ENCODE assay signal across 9 cellular contexts in the genomic region with DNA sequence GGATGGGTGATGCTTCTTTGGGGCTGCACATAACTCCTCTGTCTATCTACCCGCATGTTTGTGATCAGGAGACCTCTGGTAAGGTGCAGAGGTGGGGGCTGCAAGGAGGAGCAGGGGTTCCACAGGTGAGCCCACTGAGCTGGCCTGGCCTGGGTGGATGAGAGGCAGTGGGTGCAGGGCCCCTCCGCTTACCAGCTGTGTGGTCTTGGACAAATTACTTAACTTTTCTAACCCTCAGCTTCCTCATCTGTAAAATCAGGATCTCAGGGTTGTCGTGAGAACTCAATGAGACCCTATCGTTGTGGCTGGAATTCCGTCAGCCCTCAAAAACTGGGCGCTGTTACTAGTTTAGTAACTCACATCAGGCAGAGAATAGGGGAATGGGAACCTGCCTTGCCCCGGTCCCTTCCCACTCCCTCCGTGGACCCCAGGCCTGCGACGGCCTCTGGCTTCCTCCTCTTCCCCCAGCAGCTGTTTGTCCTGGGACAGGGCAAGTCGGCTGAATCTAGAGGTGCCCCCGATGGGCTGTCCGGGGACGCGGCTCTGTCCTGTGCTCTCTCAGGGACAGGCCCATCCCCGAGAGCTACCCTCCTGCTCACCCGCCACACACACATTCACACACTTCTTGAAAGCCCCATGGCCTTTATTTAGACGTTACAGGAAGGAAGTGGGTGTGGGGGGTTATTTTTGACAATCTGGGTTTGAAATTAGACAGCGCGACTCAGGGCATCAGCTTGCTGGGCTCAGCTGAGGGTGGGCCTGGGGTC. TPM values are rescaled to one million over a fixed set of nuclear protein-coding genes. Genes with fewer than 3 reads are reported as not detected.
DNase-seq lines count a peak whose midpoint lies in the region; ATAC-seq, FAIRE-seq and TF ChIP-seq lines count a peak whose summit lies in the region.
"Had no signal": no experiment of that assay in that cellular context is flagged by ENCODE, and none has a peak within 500 bp of the region (broad histone marks: within the 10 kb centered on the region; RNA-seq: fewer than 3 reads in every experiment).

No MANE protein-coding gene starts in this region.

- no peaks in the 10 kb centered on the region for H3K27me3 Mint-ChIP-seq in T-helper 1 cell treated with Interleukin-12 subunit alpha and Interleukin-12 subunit beta and Interleukin-4 antibody, amounts not matched to agents 30 μg/mL and 1 μg/mL, for 36 hours (ENCODE audit: low read depth)

- peak overlapping the region; percentile 95 for H3K4me3 ChIP-seq in GM12878
- no peak overlapping the region for H3K4me3 ChIP-seq in psoas muscle

- intact Hi-C loops in GM12878 (cut with micrococcal nuclease; ENCODE audit: unreplicated experiment), result no loop called here
- intact Hi-C loops in psoas muscle (cut with DNase I), result no loop called here

- H3K4me1 ChIP-seq in GM12878 (ENCODE audit: control insufficient read depth, insufficient read depth, low read length) (peaks cover 85% of the 10 kb centered on the region), psoas muscle (peaks cover 10% of the 10 kb centered on the region)

- CTCF ChIA-PET in GM12878 (lab: Yijun Ruan, JAX), result interaction anchor here (0.9 to 13.2 kb wide), 11 partner anchors 10 to 206 kb away, joined by 3 to 645 read pairs (median 4); partner anchors contain the start of genes C12orf57, C1RL, MLF2 and PTPN6

- H3K9ac ChIP-seq in GM12878 (ENCODE audit: control insufficient read depth, insufficient read depth, low read length), result peak overlapping the region; percentile 91
- H3K9ac ChIP-seq: KMS-11 had no signal

- WGBS in GM12878 (ENCODE audit: insufficient coverage, insufficient replicate concordance, low lambda C conversion rate, missing lambda C conversion rate), result 2% methylated on average over 20 of the region's 20 CpGs
- 60 to 63% (median 63%) methylated on average over 20 of the region's 20 CpGs for WGBS in psoas muscle, 3 donors

- TF ChIP-seq POLR2A in GM12878 (IDR thresholded peaks at IDR 0.05; ENCODE audit: low read depth, low read length), result no peak

- H3K79me2 ChIP-seq in GM12878 (ENCODE audit: control insufficient read depth, insufficient read depth, low read length), result peaks cover 74% of the 10 kb centered on the region

- H3K9me3 ChIP-seq in GM12878 (replicated peaks; ENCODE audit: control insufficient read depth, insufficient read depth, low read length), result no peaks in the 10 kb centered on the region
- no peaks in the 10 kb centered on the region for H3K9me3 ChIP-seq in psoas muscle

- DNase-seq in GM12878 (ENCODE audit: low read depth, low spot score), result no peak
- DNase-seq in psoas muscle, result peak; percentile 30 to 61
- no peak for DNase-seq in urothelium cell line (ENCODE audit: low spot score)
- DNase-seq in GM19238 (ENCODE audit: insufficient read length, low spot score), result no peak
- DNase-seq in HTR-8/SVneo (ENCODE audit: insufficient read length, low spot score), result no peak

- ATAC-seq in GM18870 (IDR thresholded peaks at IDR 0.05; ENCODE audit: unreplicated experiment) (peak; percentile 46), HG03039 (IDR thresholded peaks at IDR 0.05; ENCODE audit: unreplicated experiment) (peak; percentile 48), GM12878 (peak; percentile 66), psoas muscle (no peak)

- no peaks in the 10 kb centered on the region for H3K27me3 ChIP-seq in GM12878 (replicated peaks in 1 of 2; ENCODE audit: control insufficient read depth in 2 of 2, insufficient read depth in 2 of 2, low read length in 1 of 2)
- H3K27me3 ChIP-seq in psoas muscle (ENCODE audit: insufficient read depth in 3 of 3, low read length in 2 of 3), result no peaks in the 10 kb centered on the region

- peak overlapping the region; percentile 91 for H3K4me3 Mint-ChIP-seq in T-helper 1 cell treated with Interleukin-12 subunit alpha and Interleukin-12 subunit beta and Interleukin-4 antibody, amounts not matched to agents 30 μg/mL and 1 μg/mL, for 36 hours

- no peaks in the 10 kb centered on the region for H4K20me1 ChIP-seq in GM12878 (ENCODE audit: control insufficient read depth, insufficient read depth)

- in situ Hi-C loops in GM12878 (cut with MboI), result loop anchor here (25.0 kb wide), 1 partner anchor 1679 kb away; no protein-coding TSS in a partner anchor

- H3K36me3 ChIP-seq in GM12878 (ENCODE audit: control insufficient read depth in 2 of 2, insufficient read depth in 2 of 2, low read length in 1 of 2) (peaks cover 11 to 33% of the 10 kb centered on the region in 2 experiments), psoas muscle (ENCODE audit: insufficient read depth in 1 of 2, low read depth in 1 of 2) (no peaks in the 10 kb centered on the region)

- peak; percentile 15; the same call in 1 of the 2 replicates for TF ChIP-seq RAD21 in GM12878 (IDR thresholded peaks at IDR 0.05; ENCODE audit: insufficient read depth, low read depth, low read length)

- peaks cover 52% of the 10 kb centered on the region for H3K36me3 Mint-ChIP-seq in T-helper 1 cell treated with Interleukin-12 subunit alpha and Interleukin-12 subunit beta and Interleukin-4 antibody, amounts not matched to agents 30 μg/mL and 1 μg/mL, for 36 hours (ENCODE audit: low read depth)

- peak overlapping the region; percentile 99 for H3K27ac ChIP-seq in GM12878 (ENCODE audit: control insufficient read depth, insufficient read depth)
- peak overlapping the region; percentile 53 for H3K27ac ChIP-seq in psoas muscle
- H3K27ac ChIP-seq: KMS-11 had no signal

- FAIRE-seq in GM12878 (lab: Jason Lieb, UNC) (peak; percentile 90), urothelium cell line (lab: Jason Lieb, UNC) (no peak), HTR-8/SVneo (lab: Jason Lieb, UNC) (no peak)

- no peak overlapping the region for H2AFZ ChIP-seq in GM12878 (ENCODE audit: control insufficient read depth, low read depth, low read length)

- POLR2A ChIA-PET in GM12878 (lab: Charles Lee), result interaction anchor here (0.6 to 13.5 kb wide), 10 partner anchors 14 to 167 kb away, joined by 3 to 524 read pairs (median 3); partner anchors contain the start of genes C12orf57, CDCA3, ENO2 and PTPN6

- no peaks in the 10 kb centered on the region for H3K9me3 Mint-ChIP-seq in T-helper 1 cell treated with Interleukin-12 subunit alpha and Interleukin-12 subunit beta and Interleukin-4 antibody, amounts not matched to agents 30 μg/mL and 1 μg/mL, for 36 hours

- SMC1A ChIA-PET in GM12878 (lab: Charles Lee; ENCODE audit: uncharacterized antibody, unreplicated experiment), result interaction anchor here (1.1 to 13.2 kb wide), 3 partner anchors 11 to 150 kb away, joined by 3 to 395 read pairs (median 4); partner anchors contain the start of genes C12orf57, C1RL, PTPN6 and RNU7-1

- peak overlapping the region; percentile 97 for H3K27ac Mint-ChIP-seq in T-helper 1 cell treated with Interleukin-12 subunit alpha and Interleukin-12 subunit beta and Interleukin-4 antibody, amounts not matched to agents 30 μg/mL and 1 μg/mL, for 36 hours

- BruUV-seq in GM12878 (replicated peaks; lab: Mats Ljungman, UMichigan), result TSS peak; percentile 93

- TF ChIP-seq EP300 in GM12878 (IDR thresholded peaks at IDR 0.05; ENCODE audit: borderline replicate concordance in 1 of 2, control insufficient read depth in 1 of 2, low read depth in 2 of 2, low read length in 2 of 2), result peak; percentile 73 to 80; a peak in 2 of 4 replicates

- H3K4me1 Mint-ChIP-seq in T-helper 1 cell treated with Interleukin-12 subunit alpha and Interleukin-12 subunit beta and Interleukin-4 antibody, amounts not matched to agents 30 μg/mL and 1 μg/mL, for 36 hours (ENCODE audit: low read depth), result peaks cover 72% of the 10 kb centered on the region

- no peak for TF ChIP-seq CTCF in GM12878 (IDR thresholded peaks at IDR 0.05 in 2 of 3, conservative IDR thresholded peaks at IDR 0.05 in 1 of 3; ENCODE audit: control insufficient read depth in 2 of 3, extremely low read depth in 1 of 3, insufficient read depth in 1 of 3, low read depth in 3 of 3, low read length in 3 of 3)
- TF ChIP-seq CTCF in psoas muscle (IDR thresholded peaks at IDR 0.05), result no peak

- peak overlapping the region; percentile 99 for H3K4me2 ChIP-seq in GM12878 (ENCODE audit: control insufficient read depth, insufficient read depth)
- H3K4me2 ChIP-seq: KMS-11 had no signal

- RAD21 ChIA-PET in GM12878 (lab: Charles Lee; ENCODE audit: unreplicated experiment), result interaction anchor here (0.8 to 13.5 kb wide), 8 partner anchors 8 to 89 kb away, joined by 3 to 426 read pairs (median 5); partner anchors contain the start of genes C12orf57, LPCAT3, PTPN6 and RNU7-1

RNA-seq across cellular contexts. Expression of gene PTPN6, which starts 7.6 kb away (rescaled TPM):
- total RNA-seq in GM12878 (2013; cell fraction: nucleolus; rRNA removed), result 158 and 159 TPM in 2 replicates
- total RNA-seq in GM12878 (2014; rRNA removed), result 346 and 376 TPM in 2 replicates
- 214 and 235 TPM in 2 replicates for total RNA-seq in GM12878 (2014; rRNA removed; fragmentation: Illumina TruSeq; extraction: Trizol)
- total RNA-seq in GM12878 (2021), result 443 and 457 TPM in 2 replicates
- 315 TPM for polyA plus RNA-seq in GM12878 (2011; ENCODE audit: low read depth)
- polyA plus RNA-seq in GM12878 (2011; rRNA removed), result 208 and 364 TPM in 2 replicates
- polyA plus RNA-seq in GM12878 (2011; cell fraction: cytosol; rRNA removed), result 393 and 481 TPM in 2 replicates
- 567 and 675 TPM in 2 replicates for polyA plus RNA-seq in GM12878 (2011; cell fraction: nucleus; rRNA removed)
- polyA plus RNA-seq in GM12878 (2012), result 374 and 383 TPM in 2 replicates
- 265 and 453 TPM in 2 replicates for polyA plus RNA-seq in GM12878 (2014; fragmentation: Illumina TruSeq; extraction: Trizol)
- polyA plus RNA-seq in GM12878 (2014; fragmentation: Nextera tagmentation; extraction: Ambion mirVana), result 100 to 1,000 TPM; 229 to 413 TPM
- polyA plus RNA-seq in GM12878 (2014; rRNA removed), result 397 and 409 TPM in 2 replicates
- 100 to 1,000 TPM; 325 to 364 TPM for polyA plus RNA-seq in GM12878 (2016; fragmentation: Nextera tagmentation; extraction: Ambion mirVana)
- 268 and 357 TPM in 2 replicates for polyA minus RNA-seq in GM12878 (2011; rRNA and poly(A)+ RNA removed)
- polyA minus RNA-seq in GM12878 (2011; cell fraction: cytosol; rRNA and poly(A)+ RNA removed), result 137 and 144 TPM in 2 replicates
- 127 and 185 TPM in 2 replicates for polyA minus RNA-seq in GM12878 (2011; cell fraction: nucleus; rRNA and poly(A)+ RNA removed)
- 1 to 10 TPM; 3.6 to 7.6 (median 4.6) TPM for total RNA-seq in psoas muscle
- 1 to 10 TPM; 1.3 to 2.6 (median 2.1) TPM for polyA plus RNA-seq in psoas muscle

RNA-seq across cellular contexts. Expression of gene PHB2, which starts 11.7 kb away (rescaled TPM):
- total RNA-seq in GM12878 (2013; cell fraction: nucleolus; rRNA removed), result 71.8 and 79.5 TPM in 2 replicates
- 517 and 520 TPM in 2 replicates for total RNA-seq in GM12878 (2014; rRNA removed)
- total RNA-seq in GM12878 (2014; rRNA removed; fragmentation: Illumina TruSeq; extraction: Trizol), result 421 and 455 TPM in 2 replicates
- total RNA-seq in GM12878 (2021), result 466 and 483 TPM in 2 replicates
- 203 TPM for polyA plus RNA-seq in GM12878 (2011; ENCODE audit: low read depth)
- polyA plus RNA-seq in GM12878 (2011; rRNA removed), result 395 and 522 TPM in 2 replicates
- polyA plus RNA-seq in GM12878 (2011; cell fraction: cytosol; rRNA removed), result 672 and 758 TPM in 2 replicates
- polyA plus RNA-seq in GM12878 (2011; cell fraction: nucleus; rRNA removed), result 449 and 501 TPM in 2 replicates
- 307 and 316 TPM in 2 replicates for polyA plus RNA-seq in GM12878 (2012)
- 410 and 549 TPM in 2 replicates for polyA plus RNA-seq in GM12878 (2014; fragmentation: Illumina TruSeq; extraction: Trizol)
- polyA plus RNA-seq in GM12878 (2014; fragmentation: Nextera tagmentation; extraction: Ambion mirVana), result 100 to 1,000 TPM; 112 to 270 TPM
- polyA plus RNA-seq in GM12878 (2014; rRNA removed), result 586 and 591 TPM in 2 replicates
- 100 to 1,000 TPM; 412 to 433 TPM for polyA plus RNA-seq in GM12878 (2016; fragmentation: Nextera tagmentation; extraction: Ambion mirVana)
- 204 and 309 TPM in 2 replicates for polyA minus RNA-seq in GM12878 (2011; rRNA and poly(A)+ RNA removed)
- 112 and 115 TPM in 2 replicates for polyA minus RNA-seq in GM12878 (2011; cell fraction: cytosol; rRNA and poly(A)+ RNA removed)
- polyA minus RNA-seq in GM12878 (2011; cell fraction: nucleus; rRNA and poly(A)+ RNA removed), result 98.4 and 155 TPM in 2 replicates
- total RNA-seq in psoas muscle, result 100 to 1,000 TPM; 137 to 278 (median 180) TPM
- polyA plus RNA-seq in psoas muscle, result 100 to 1,000 TPM; 176 to 381 (median 208) TPM

RNA-seq across cellular contexts. Expression of gene EMG1, which starts 11.9 kb away (rescaled TPM):
- total RNA-seq in GM12878 (2013; cell fraction: nucleolus; rRNA removed), result 120 and 131 TPM in 2 replicates
- 54.6 and 69.0 TPM in 2 replicates for total RNA-seq in GM12878 (2014; rRNA removed)
- 67.8 and 69.9 TPM in 2 replicates for total RNA-seq in GM12878 (2014; rRNA removed; fragmentation: Illumina TruSeq; extraction: Trizol)
- 82.4 and 84.4 TPM in 2 replicates for total RNA-seq in GM12878 (2021)
- 25.0 TPM for polyA plus RNA-seq in GM12878 (2011; ENCODE audit: low read depth)
- 75.9 and 77.7 TPM in 2 replicates for polyA plus RNA-seq in GM12878 (2011; rRNA removed)
- 52.6 and 55.9 TPM in 2 replicates for polyA plus RNA-seq in GM12878 (2011; cell fraction: cytosol; rRNA removed)
- 44.5 and 60.9 TPM in 2 replicates for polyA plus RNA-seq in GM12878 (2011; cell fraction: nucleus; rRNA removed)
- 44.6 and 77.4 TPM in 2 replicates for polyA plus RNA-seq in GM12878 (2012)
- 77.2 and 91.3 TPM in 2 replicates for polyA plus RNA-seq in GM12878 (2014; fragmentation: Illumina TruSeq; extraction: Trizol)
- polyA plus RNA-seq in GM12878 (2014; fragmentation: Nextera tagmentation; extraction: Ambion mirVana), result 100 to 1,000 TPM; 158 to 164 TPM
- 78.0 and 94.4 TPM in 2 replicates for polyA plus RNA-seq in GM12878 (2014; rRNA removed)
- 100 to 1,000 TPM; 154 to 165 TPM for polyA plus RNA-seq in GM12878 (2016; fragmentation: Nextera tagmentation; extraction: Ambion mirVana)
- polyA minus RNA-seq in GM12878 (2011; rRNA and poly(A)+ RNA removed), result 35.5 and 39.6 TPM in 2 replicates
- polyA minus RNA-seq in GM12878 (2011; cell fraction: cytosol; rRNA and poly(A)+ RNA removed), result 16.1 and 16.7 TPM in 2 replicates
- 25.1 and 34.8 TPM in 2 replicates for polyA minus RNA-seq in GM12878 (2011; cell fraction: nucleus; rRNA and poly(A)+ RNA removed)
- 10 to 100 TPM; 30.1 to 59.4 (median 44.8) TPM for total RNA-seq in psoas muscle
- 10 to 100 TPM; 26.6 to 66.5 (median 50.4) TPM for polyA plus RNA-seq in psoas muscle

RNA-seq across cellular contexts. Expression of gene C12orf57, which starts 15.0 kb away (rescaled TPM):
- total RNA-seq in GM12878 (2013; cell fraction: nucleolus; rRNA removed), result 34.9 and 36.3 TPM in 2 replicates
- total RNA-seq in GM12878 (2014; rRNA removed), result 223 and 231 TPM in 2 replicates
- total RNA-seq in GM12878 (2014; rRNA removed; fragmentation: Illumina TruSeq; extraction: Trizol), result 109 and 124 TPM in 2 replicates
- total RNA-seq in GM12878 (2021), result 192 and 194 TPM in 2 replicates
- polyA plus RNA-seq in GM12878 (2011; ENCODE audit: low read depth), result 177 TPM
- polyA plus RNA-seq in GM12878 (2011; rRNA removed), result 183 and 331 TPM in 2 replicates
- 632 and 839 TPM in 2 replicates for polyA plus RNA-seq in GM12878 (2011; cell fraction: cytosol; rRNA removed)
- polyA plus RNA-seq in GM12878 (2011; cell fraction: nucleus; rRNA removed), result 336 and 343 TPM in 2 replicates
- 433 and 438 TPM in 2 replicates for polyA plus RNA-seq in GM12878 (2012)
- polyA plus RNA-seq in GM12878 (2014; fragmentation: Illumina TruSeq; extraction: Trizol), result 8.0 and 64.5 TPM in 2 replicates
- 100 to 1,000 TPM; 138 to 170 TPM for polyA plus RNA-seq in GM12878 (2014; fragmentation: Nextera tagmentation; extraction: Ambion mirVana)
- 373 and 377 TPM in 2 replicates for polyA plus RNA-seq in GM12878 (2014; rRNA removed)
- polyA plus RNA-seq in GM12878 (2016; fragmentation: Nextera tagmentation; extraction: Ambion mirVana), result 100 to 1,000 TPM; 274 to 291 TPM
- polyA minus RNA-seq in GM12878 (2011; rRNA and poly(A)+ RNA removed), result 89.4 and 141 TPM in 2 replicates
- polyA minus RNA-seq in GM12878 (2011; cell fraction: cytosol; rRNA and poly(A)+ RNA removed), result 46.1 and 52.9 TPM in 2 replicates
- 71.7 and 114 TPM in 2 replicates for polyA minus RNA-seq in GM12878 (2011; cell fraction: nucleus; rRNA and poly(A)+ RNA removed)
- total RNA-seq in psoas muscle, result 100 to 1,000 TPM in 2 of 4 donors, 10 to 100 TPM in 2; 80.4 to 110 (median 95.6) TPM
- 100 to 1,000 TPM; 223 to 269 (median 247) TPM for polyA plus RNA-seq in psoas muscle

RNA-seq across cellular contexts. Expression of gene RNU7-1, which starts 15.2 kb away (rescaled TPM):
- total RNA-seq in GM12878 (2013; cell fraction: nucleolus; rRNA removed), result not detected in 2 replicates
- total RNA-seq in GM12878 (2014; rRNA removed) (not detected in 2 replicates), GM12878 (2014; rRNA removed; fragmentation: Illumina TruSeq; extraction: Trizol) (not detected in 2 replicates), GM12878 (2021) (not detected in 2 replicates), psoas muscle (not detected)
- not detected for polyA plus RNA-seq in GM12878 (2011; ENCODE audit: low read depth)
- polyA plus RNA-seq in GM12878 (2011; rRNA removed) (not detected in 2 replicates), GM12878 (2014; fragmentation: Illumina TruSeq; extraction: Trizol) (not detected in 2 replicates), GM12878 (2014; fragmentation: Nextera tagmentation; extraction: Ambion mirVana) (not detected), GM12878 (2014; rRNA removed) (not detected in 2 replicates), GM12878 (2016; fragmentation: Nextera tagmentation; extraction: Ambion mirVana) (not detected), psoas muscle (not detected)
- not detected in 2 replicates for polyA plus RNA-seq in GM12878 (2011; cell fraction: cytosol; rRNA removed)
- not detected in 2 replicates for polyA plus RNA-seq in GM12878 (2011; cell fraction: nucleus; rRNA removed)
- polyA plus RNA-seq in GM12878 (2012), result not detected in 2 replicates
- not detected in 2 replicates for polyA minus RNA-seq in GM12878 (2011; rRNA and poly(A)+ RNA removed)
- polyA minus RNA-seq in GM12878 (2011; cell fraction: cytosol; rRNA and poly(A)+ RNA removed), result not detected in 2 replicates
- not detected in 2 replicates for polyA minus RNA-seq in GM12878 (2011; cell fraction: nucleus; rRNA and poly(A)+ RNA removed)

Comparison
In these comparisons a context has a peak if more than half of its experiments do, and no peak if none do; other contexts are left out.
1. ATAC-seq: peak in GM18870 (single experiment), HG03039 (single experiment) and GM12878 (single experiment); none in psoas muscle (0 of 4).
2. DNase-seq: peak in psoas muscle (2 of 2); none in GM12878 (single experiment), urothelium cell line (single experiment), GM19238 (single experiment) and HTR-8/SVneo (single experiment).
3. RNA of gene PTPN6, which starts 7.6 kb away (total RNA-seq): 158 to 457 TPM in GM12878; 3.6 to 7.6 TPM in psoas muscle; every median in the first group is over 10 times any median in the second.